Comparison of ENCODE assay signal across 25 cellular contexts in the genomic region with DNA sequence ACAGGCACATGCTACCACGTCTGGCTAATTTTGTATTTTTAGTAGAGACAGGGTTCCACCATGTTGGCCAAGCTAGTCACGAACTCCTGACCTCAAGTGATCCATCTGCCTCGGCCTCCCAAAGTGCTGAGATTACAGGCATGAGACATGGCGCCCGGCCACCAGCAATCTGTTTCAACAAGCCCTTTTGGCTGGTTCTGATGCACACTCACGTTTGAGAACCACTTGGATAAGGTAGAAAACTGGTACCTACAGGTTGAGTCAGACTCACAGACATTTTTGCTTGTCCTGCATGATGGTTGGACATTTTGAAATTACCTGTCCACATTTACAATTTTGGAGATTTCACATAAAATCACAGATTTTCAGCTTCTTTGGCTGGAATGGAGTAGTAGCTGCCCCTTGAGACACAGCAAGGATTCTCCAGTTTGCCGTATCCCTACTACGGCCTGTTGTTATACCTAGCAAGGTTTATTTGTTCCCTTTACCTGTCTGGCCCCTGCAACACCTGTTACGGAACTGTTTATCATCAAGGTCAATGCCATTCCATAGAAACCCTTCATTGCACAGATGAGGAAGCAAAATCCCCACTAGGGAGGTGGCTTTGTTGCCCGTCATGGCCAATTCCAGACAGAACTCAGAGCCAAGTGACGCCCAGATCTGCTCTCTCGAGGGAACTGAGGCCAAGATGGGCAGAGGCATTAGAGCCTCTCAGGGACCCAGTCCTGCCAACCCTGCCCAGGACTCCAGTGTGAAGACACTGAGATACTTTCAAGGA. TPM values are rescaled to one million over a fixed set of nuclear protein-coding genes. Genes with fewer than 3 reads are reported as not detected.
A peak's percentile ranks its signal among the peaks of the same experiment; 100 is the strongest.
DNase-seq lines count a peak whose midpoint lies in the region; ATAC-seq and TF ChIP-seq lines count a peak whose summit lies in the region.
"Had no signal": no experiment of that assay in that cellular context is flagged by ENCODE, and none has a peak within 500 bp of the region (broad histone marks: within the 10 kb centered on the region; RNA-seq: fewer than 3 reads in every experiment).

No MANE protein-coding gene starts in this region.

- H3K27ac ChIP-seq in CD4-positive, alpha-beta memory T cell (ENCODE audit: low read depth, low read length), result no peak overlapping the region
- H3K27ac ChIP-seq: SJSA1 had no signal

- H3K4me1 ChIP-seq in CD4-positive, alpha-beta memory T cell (ENCODE audit: insufficient read depth, low read length), result no peaks in the 10 kb centered on the region

- CTCF ChIA-PET in CD4-positive, alpha-beta memory T cell (lab: Charles Lee; ENCODE audit: partially characterized antibody), result interaction anchor here (0.6 kb wide), 1 partner anchor 33 kb away, joined by 3 read pairs; no protein-coding TSS in a partner anchor

- H3K36me3 Mint-ChIP-seq in neural crest cell (ENCODE audit: low read depth), result no peaks in the 10 kb centered on the region
- H3K36me3 Mint-ChIP-seq in CD4-positive, alpha-beta memory T cell, result no peaks in the 10 kb centered on the region
- H3K36me3 Mint-ChIP-seq: CD4-positive, CD25-positive, alpha-beta regulatory T cell had no signal

- H3K27ac Mint-ChIP-seq in neural crest cell (ENCODE audit: unreplicated experiment), result peak overlapping the region; percentile 20
- no peak overlapping the region for H3K27ac Mint-ChIP-seq in CD4-positive, alpha-beta memory T cell
- H3K27ac Mint-ChIP-seq: CD4-positive, CD25-positive, alpha-beta regulatory T cell; GM23338; HFFc6 had no signal

- no peaks in the 10 kb centered on the region for H3K27me3 ChIP-seq in CD4-positive, alpha-beta memory T cell (ENCODE audit: insufficient read depth, low read length)
- H3K27me3 ChIP-seq: MG63 had no signal

- peak; percentile 33 for DNase-seq in DMS153 (lab: John Stamatoyannopoulos, UW)
- no peak for DNase-seq in DMS153 treated with DMSO at 0.1 percent for 48 hours (lab: John Stamatoyannopoulos, UW; ENCODE audit: unreplicated experiment)
- DNase-seq in epithelial cell of esophagus (ENCODE audit: low read depth), result peak; percentile 87
- no peak for DNase-seq in neural crest cell (ENCODE audit: low read depth, low spot score)
- DNase-seq in CD4-positive, alpha-beta memory T cell, result no peak
- no peak for DNase-seq in middle frontal gyrus (ENCODE audit: extremely low spot score, low spot score)
- DNase-seq: CD4-positive, CD25-positive, alpha-beta regulatory T cell; HFFc6; KBM-7; MG63; NCI-H1105 treated with DMSO at 0.1 percent for 48 hours; NCI-H146; NCI-H1930; NCI-H2107; NCI-H446; NCI-H524 treated with DMSO at 0.1 percent for 48 hours; NCI-H82; NK-92 treated with Interleukin-12 subunit alpha and Interleukin-12 subunit beta, amount 100 ng/mL, for 24 hours; PC-3; Right ventricle myocardium superior had no signal

- intact Hi-C loops in CD4-positive, alpha-beta memory T cell (cut with micrococcal nuclease), result no loop called here

- H3K4me1 Mint-ChIP-seq in neural crest cell, result peaks cover 15% of the 10 kb centered on the region
- peaks cover 0 to 6% (median 4%) of the 10 kb centered on the region in 4 donors for H3K4me1 Mint-ChIP-seq in CD4-positive, alpha-beta memory T cell

- no peaks in the 10 kb centered on the region for H3K9me3 ChIP-seq in CD4-positive, alpha-beta memory T cell (ENCODE audit: control insufficient read depth in 1 of 2, low read length in 2 of 2)
- H3K9me3 ChIP-seq: HAP-1, MG63, SJSA1 had no signal

- no peaks in the 10 kb centered on the region for H3K9me3 Mint-ChIP-seq in neural crest cell
- no peaks in the 10 kb centered on the region for H3K9me3 Mint-ChIP-seq in CD4-positive, alpha-beta memory T cell
- H3K9me3 Mint-ChIP-seq: GM23338, HFFc6 had no signal

- no peak overlapping the region for H3K4me3 Mint-ChIP-seq in neural crest cell
- no peak overlapping the region for H3K4me3 Mint-ChIP-seq in CD4-positive, alpha-beta memory T cell
- H3K4me3 Mint-ChIP-seq: CD4-positive, CD25-positive, alpha-beta regulatory T cell; GM23338; HFFc6 had no signal

- H3K36me3 ChIP-seq in CD4-positive, alpha-beta memory T cell (ENCODE audit: insufficient read depth, low read length), result no peaks in the 10 kb centered on the region
- H3K36me3 ChIP-seq: HAP-1, MG63, SJSA1 had no signal

- no peak for ATAC-seq in HG03039 (IDR thresholded peaks at IDR 0.05; ENCODE audit: unreplicated experiment)
- no peak for ATAC-seq in HG03565 (IDR thresholded peaks at IDR 0.05; ENCODE audit: unreplicated experiment)
- ATAC-seq: PC-3 had no signal

- POLR2A ChIA-PET in CD4-positive, alpha-beta memory T cell (lab: Charles Lee; ENCODE audit: partially characterized antibody), result no interaction called here

- H3K4me3 ChIP-seq in epithelial cell of esophagus (ENCODE audit: low read length), result no peak overlapping the region
- no peak overlapping the region for H3K4me3 ChIP-seq in CD4-positive, alpha-beta memory T cell (ENCODE audit: low read length in 2 of 2)
- H3K4me3 ChIP-seq: GM23338, HAP-1, MG63, SJSA1 had no signal

- H3K27me3 Mint-ChIP-seq in neural crest cell (ENCODE audit: low read depth), result peaks cover 5% of the 10 kb centered on the region
- peaks cover 3 to 23% of the 10 kb centered on the region in 2 donors for H3K27me3 Mint-ChIP-seq in CD4-positive, alpha-beta memory T cell

- no peak for TF ChIP-seq CTCF in epithelial cell of esophagus (IDR thresholded peaks at IDR 0.05; ENCODE audit: insufficient read depth, low read depth, low read length, missing control alignments)
- no peak for TF ChIP-seq CTCF in neural crest cell (conservative IDR thresholded peaks at IDR 0.05)

RNA-seq across cellular contexts. Expression of a gene that starts 31.4 kb away (rescaled TPM):
- 365 and 366 TPM in 2 replicates for total RNA-seq in neural crest cell
- not detected for total RNA-seq in CD4-positive, alpha-beta memory T cell
- not detected for polyA plus RNA-seq in CD4-positive, alpha-beta memory T cell
- total RNA-seq: CD4-positive, CD25-positive, alpha-beta regulatory T cell had no signal
- polyA plus RNA-seq: CD4-positive, CD25-positive, alpha-beta regulatory T cell had no signal

Comparison
In these comparisons a context has a peak if more than half of its experiments do, and no peak if none do; other contexts are left out.
1. DNase-seq: peak in DMS153 (single experiment) and epithelial cell of esophagus (single experiment); none in DMS153 treated with DMSO at 0.1 percent for 48 hours (single experiment), neural crest cell (single experiment), CD4-positive, alpha-beta memory T cell (0 of 5) and middle frontal gyrus (single experiment).
2. RNA of a gene that starts 31.4 kb away (total RNA-seq): 365 to 366 TPM in neural crest cell; not detected in CD4-positive, alpha-beta memory T cell; every median in the first group is over 100 times any median in the second.